Comparison of ENCODE assay signal across 16 cellular contexts in the genomic region with DNA sequence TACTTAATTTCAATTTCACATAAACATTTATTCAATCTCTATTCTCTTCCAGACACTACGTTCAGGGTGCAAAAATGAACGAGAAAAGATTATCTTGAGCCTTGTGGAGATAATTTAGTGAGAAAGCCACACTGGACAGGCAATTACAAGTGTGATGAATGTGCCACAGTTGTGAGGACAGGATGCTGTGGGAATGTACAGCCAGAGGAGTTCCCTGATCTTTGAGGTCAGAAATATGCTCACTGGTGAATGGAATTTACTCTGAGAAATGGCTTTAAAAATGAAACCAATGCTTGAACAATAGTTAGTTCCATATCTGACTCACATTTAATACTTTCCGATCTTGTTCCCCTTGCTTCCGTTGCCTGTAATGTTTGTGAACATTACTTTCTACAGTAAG.
DNase-seq lines count a peak whose midpoint lies in the region; ATAC-seq lines count a peak whose summit lies in the region.
"Had no signal": no experiment of that assay in that cellular context is flagged by ENCODE, and none has a peak within 500 bp of the region (broad histone marks: within the 10 kb centered on the region; RNA-seq: fewer than 3 reads in every experiment).

No MANE protein-coding gene starts in this region.

- no peak for ATAC-seq in stimulated activated naive CD8-positive, alpha-beta T cell treated with anti-CD3 and anti-CD28 coated beads, Interleukin-15, amount 100 ng/mL, for 72 hours

- H3K4me1 ChIP-seq in CD4-positive, alpha-beta memory T cell (ENCODE audit: insufficient read depth, low read length) = no peaks in the 10 kb centered on the region
- H3K4me1 ChIP-seq: SJSA1 had no signal

- no peaks in the 10 kb centered on the region for H3K27me3 Mint-ChIP-seq in stimulated activated naive CD8-positive, alpha-beta T cell treated with anti-CD3 and anti-CD28 coated beads, Interleukin-15, Interleukin-2, amounts not matched to agents 100 ng/mL and 50 ng/mL, for 24 hours
- H3K27me3 Mint-ChIP-seq in stimulated activated naive CD8-positive, alpha-beta T cell treated with anti-CD3 and anti-CD28 coated beads, Interleukin-15, amount 100 ng/mL, for 72 hours = no peaks in the 10 kb centered on the region
- peaks cover 0 to 1% of the 10 kb centered on the region in 2 donors for H3K27me3 Mint-ChIP-seq in CD4-positive, alpha-beta memory T cell
- peaks cover 2% of the 10 kb centered on the region for H3K27me3 Mint-ChIP-seq in activated T-helper 1 cell treated with anti-CD3 and anti-CD28 coated beads, Interleukin-12 subunit alpha, Interleukin-12 subunit beta, Interleukin-2, Interleukin-4 antibody, amounts not matched to agents 30 ng/mL and 10 ng/mL and 1 ng/mL, durations not matched to agents 14 hours and 24 hours and 36 hours (ENCODE audit: insufficient read depth)
- H3K27me3 Mint-ChIP-seq: CD4-positive, alpha-beta T cell had no signal

- peaks cover 6% of the 10 kb centered on the region for H3K9me3 Mint-ChIP-seq in stimulated activated naive CD8-positive, alpha-beta T cell treated with anti-CD3 and anti-CD28 coated beads, Interleukin-15, Interleukin-2, amounts not matched to agents 100 ng/mL and 50 ng/mL, for 24 hours
- peaks cover 8 to 9% of the 10 kb centered on the region in 2 donors for H3K9me3 Mint-ChIP-seq in stimulated activated naive CD8-positive, alpha-beta T cell treated with anti-CD3 and anti-CD28 coated beads, Interleukin-15, amount 100 ng/mL, for 72 hours
- H3K9me3 Mint-ChIP-seq in CD4-positive, alpha-beta memory T cell = peaks cover 0 to 3% (median 0%) of the 10 kb centered on the region in 8 donors
- H3K9me3 Mint-ChIP-seq in activated T-helper 1 cell treated with anti-CD3 and anti-CD28 coated beads, Interleukin-12 subunit alpha, Interleukin-12 subunit beta, Interleukin-2, Interleukin-4 antibody, amounts not matched to agents 30 ng/mL and 10 ng/mL and 1 ng/mL, durations not matched to agents 14 hours and 24 hours and 36 hours = no peaks in the 10 kb centered on the region
- H3K9me3 Mint-ChIP-seq: CD4-positive, alpha-beta T cell had no signal

- H3K4me3 ChIP-seq in CD4-positive, alpha-beta memory T cell (ENCODE audit: low read length in 2 of 2) = no peak overlapping the region
- H3K4me3 ChIP-seq: SJSA1 had no signal

- POLR2A ChIA-PET in CD4-positive, alpha-beta memory T cell (lab: Charles Lee; ENCODE audit: partially characterized antibody) = no interaction called here

- H3K27me3 ChIP-seq in CD4-positive, alpha-beta memory T cell (ENCODE audit: insufficient read depth, low read length) = no peaks in the 10 kb centered on the region
- H3K27me3 ChIP-seq: SJSA1 had no signal

- no peaks in the 10 kb centered on the region for H3K36me3 Mint-ChIP-seq in stimulated activated naive CD8-positive, alpha-beta T cell treated with anti-CD3 and anti-CD28 coated beads, Interleukin-15, Interleukin-2, amounts not matched to agents 100 ng/mL and 50 ng/mL, for 24 hours (ENCODE audit: low read depth)
- H3K36me3 Mint-ChIP-seq in CD4-positive, alpha-beta memory T cell = no peaks in the 10 kb centered on the region
- no peaks in the 10 kb centered on the region for H3K36me3 Mint-ChIP-seq in activated T-helper 1 cell treated with anti-CD3 and anti-CD28 coated beads, Interleukin-12 subunit alpha, Interleukin-12 subunit beta, Interleukin-2, Interleukin-4 antibody, amounts not matched to agents 30 ng/mL and 10 ng/mL and 1 ng/mL, durations not matched to agents 14 hours and 24 hours and 36 hours (ENCODE audit: low read depth)

- peak overlapping the region; percentile 59 for H3K27ac Mint-ChIP-seq in stimulated activated naive CD8-positive, alpha-beta T cell treated with anti-CD3 and anti-CD28 coated beads, Interleukin-15, Interleukin-2, amounts not matched to agents 100 ng/mL and 50 ng/mL, for 24 hours
- H3K27ac Mint-ChIP-seq in stimulated activated naive CD8-positive, alpha-beta T cell treated with anti-CD3 and anti-CD28 coated beads, Interleukin-15, amount 100 ng/mL, for 72 hours = no peak overlapping the region
- H3K27ac Mint-ChIP-seq in CD4-positive, alpha-beta memory T cell = no peak overlapping the region
- no peak overlapping the region for H3K27ac Mint-ChIP-seq in activated T-helper 1 cell treated with anti-CD3 and anti-CD28 coated beads, Interleukin-12 subunit alpha, Interleukin-12 subunit beta, Interleukin-2, Interleukin-4 antibody, amounts not matched to agents 30 ng/mL and 10 ng/mL and 1 ng/mL, durations not matched to agents 14 hours and 24 hours and 36 hours
- H3K27ac Mint-ChIP-seq: CD4-positive, alpha-beta T cell had no signal

- no peak for DNase-seq in stimulated activated naive CD8-positive, alpha-beta T cell treated with anti-CD3 and anti-CD28 coated beads, Interleukin-15, amount 100 ng/mL, for 72 hours
- DNase-seq in amniotic epithelial cell (ENCODE audit: low read depth) = peak; percentile 50
- DNase-seq in glomerular endothelial cell (ENCODE audit: extremely low read depth, low read depth, low spot score) = peak; percentile 37
- DNase-seq in CD4-positive, alpha-beta memory T cell = no peak
- no peak for DNase-seq in activated T-helper 1 cell treated with anti-CD3 and anti-CD28 coated beads, Interleukin-12 subunit alpha, Interleukin-12 subunit beta, Interleukin-2, Interleukin-4 antibody, amounts not matched to agents 30 ng/mL and 10 ng/mL and 1 ng/mL, durations not matched to agents 14 hours and 24 hours and 36 hours (ENCODE audit: low spot score)
- no peak for DNase-seq in hepatic stellate cell (ENCODE audit: low spot score)
- DNase-seq in NCI-H446 treated with DMSO at 0.1 percent for 48 hours (lab: John Stamatoyannopoulos, UW) = no peak
- DNase-seq: CD4-positive, alpha-beta T cell; DMS153; KG1; NCI-H1417; NCI-H187; NCI-H2227 treated with DMSO at 0.1 percent for 48 hours; NCI-H526 had no signal

- H3K27ac ChIP-seq in CD4-positive, alpha-beta memory T cell (ENCODE audit: low read depth, low read length) = no peak overlapping the region
- H3K27ac ChIP-seq: SJSA1 had no signal

- H3K4me1 Mint-ChIP-seq in stimulated activated naive CD8-positive, alpha-beta T cell treated with anti-CD3 and anti-CD28 coated beads, Interleukin-15, Interleukin-2, amounts not matched to agents 100 ng/mL and 50 ng/mL, for 24 hours (ENCODE audit: low read depth) = peaks cover 6% of the 10 kb centered on the region
- H3K4me1 Mint-ChIP-seq in stimulated activated naive CD8-positive, alpha-beta T cell treated with anti-CD3 and anti-CD28 coated beads, Interleukin-15, amount 100 ng/mL, for 72 hours = peaks cover 6% of the 10 kb centered on the region
- H3K4me1 Mint-ChIP-seq in CD4-positive, alpha-beta memory T cell = peaks cover 0 to 6% (median 2%) of the 10 kb centered on the region in 4 donors
- H3K4me1 Mint-ChIP-seq in activated T-helper 1 cell treated with anti-CD3 and anti-CD28 coated beads, Interleukin-12 subunit alpha, Interleukin-12 subunit beta, Interleukin-2, Interleukin-4 antibody, amounts not matched to agents 30 ng/mL and 10 ng/mL and 1 ng/mL, durations not matched to agents 14 hours and 24 hours and 36 hours (ENCODE audit: low read depth) = no peaks in the 10 kb centered on the region

- intact Hi-C loops in CD4-positive, alpha-beta memory T cell (cut with micrococcal nuclease) = no loop called here
- intact Hi-C loops in activated T-helper 1 cell treated with anti-CD3 and anti-CD28 coated beads, Interleukin-12 subunit alpha, Interleukin-12 subunit beta, Interleukin-2, Interleukin-4 antibody, amounts not matched to agents 30 ng/mL and 10 ng/mL and 1 ng/mL, durations not matched to agents 14 hours and 24 hours and 36 hours (cut with micrococcal nuclease) = no loop called here

- CTCF ChIA-PET in CD4-positive, alpha-beta memory T cell (lab: Charles Lee; ENCODE audit: partially characterized antibody) = no interaction called here

- H3K9me3 ChIP-seq in CD4-positive, alpha-beta memory T cell (ENCODE audit: control insufficient read depth in 1 of 2, low read length in 2 of 2) = no peaks in the 10 kb centered on the region
- H3K9me3 ChIP-seq: SJSA1 had no signal

- no peak overlapping the region for H3K4me3 Mint-ChIP-seq in stimulated activated naive CD8-positive, alpha-beta T cell treated with anti-CD3 and anti-CD28 coated beads, Interleukin-15, Interleukin-2, amounts not matched to agents 100 ng/mL and 50 ng/mL, for 24 hours
- H3K4me3 Mint-ChIP-seq in stimulated activated naive CD8-positive, alpha-beta T cell treated with anti-CD3 and anti-CD28 coated beads, Interleukin-15, amount 100 ng/mL, for 72 hours = no peak overlapping the region
- peak overlapping the region in 1 of 8 donors; percentile 2 for H3K4me3 Mint-ChIP-seq in CD4-positive, alpha-beta memory T cell
- H3K4me3 Mint-ChIP-seq in activated T-helper 1 cell treated with anti-CD3 and anti-CD28 coated beads, Interleukin-12 subunit alpha, Interleukin-12 subunit beta, Interleukin-2, Interleukin-4 antibody, amounts not matched to agents 30 ng/mL and 10 ng/mL and 1 ng/mL, durations not matched to agents 14 hours and 24 hours and 36 hours = no peak overlapping the region
- H3K4me3 Mint-ChIP-seq: CD4-positive, alpha-beta T cell had no signal

- no peaks in the 10 kb centered on the region for H3K36me3 ChIP-seq in CD4-positive, alpha-beta memory T cell (ENCODE audit: insufficient read depth, low read length)
- H3K36me3 ChIP-seq: SJSA1 had no signal

Comparison
In these comparisons a context has a peak if more than half of its experiments do, and no peak if none do; other contexts are left out.
1. DNase-seq: peak in amniotic epithelial cell (single experiment) and glomerular endothelial cell (single experiment); none in stimulated activated naive CD8-positive, alpha-beta T cell treated with anti-CD3 and anti-CD28 coated beads, Interleukin-15, amount 100 ng/mL, for 72 hours (0 of 2), CD4-positive, alpha-beta memory T cell (0 of 5), activated T-helper 1 cell treated with anti-CD3 and anti-CD28 coated beads, Interleukin-12 subunit alpha, Interleukin-12 subunit beta, Interleukin-2, Interleukin-4 antibody, amounts not matched to agents 30 ng/mL and 10 ng/mL and 1 ng/mL, durations not matched to agents 14 hours and 24 hours and 36 hours (single experiment), hepatic stellate cell (single experiment) and NCI-H446 treated with DMSO at 0.1 percent for 48 hours (single experiment).